In the genomic region with DNA sequence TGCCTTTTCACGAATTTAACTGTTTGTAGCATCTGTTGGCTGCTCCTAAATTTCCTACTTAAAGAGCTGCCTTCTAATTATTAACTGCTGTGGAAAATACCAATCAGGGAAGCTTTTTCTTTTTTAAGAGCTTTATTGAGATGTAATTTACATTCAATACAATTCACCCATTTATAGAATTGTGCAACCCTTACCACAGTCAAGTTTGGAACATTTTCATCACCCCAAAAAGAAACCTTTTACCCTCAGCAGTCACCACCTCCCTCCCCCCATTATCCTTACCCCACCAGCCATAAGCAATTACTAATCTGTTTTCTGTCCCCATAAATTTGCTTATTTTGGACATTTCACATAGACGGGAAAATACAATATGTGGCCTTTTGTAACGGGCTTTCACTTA, we compare ENCODE assay signal across 8 cellular contexts. TPM values are rescaled to one million over a fixed set of nuclear protein-coding genes. Genes with fewer than 3 reads are reported as not detected.
DNase-seq lines count a peak whose midpoint lies in the region; ATAC-seq and TF ChIP-seq lines count a peak whose summit lies in the region.

No MANE protein-coding gene starts in this region.

- H3K9me3 ChIP-seq in PC-3 (ENCODE audit: low read length): no peaks in the 10 kb centered on the region
- H3K9me3 ChIP-seq in parathyroid adenoma (ENCODE audit: control insufficient read depth, low read length): no peaks in the 10 kb centered on the region

- H4K20me1 ChIP-seq in PC-3 (ENCODE audit: low read length): peaks cover 17% of the 10 kb centered on the region

- no peaks in the 10 kb centered on the region for H3K9me2 ChIP-seq in PC-3 (replicated peaks; ENCODE audit: low read length)

- H3K4me1 ChIP-seq in PC-3 (ENCODE audit: insufficient read depth, low read length) (peaks cover 42% of the 10 kb centered on the region), parathyroid adenoma (peaks cover 10% of the 10 kb centered on the region)

- H3K79me2 ChIP-seq in PC-3 (ENCODE audit: low read length) (peaks cover 59% of the 10 kb centered on the region), parathyroid adenoma (peaks cover 36% of the 10 kb centered on the region)

- TF ChIP-seq CTCF in PC-3 (conservative IDR thresholded peaks at IDR 0.05; ENCODE audit: low read depth, low read length) (no peak), parathyroid adenoma (IDR thresholded peaks at IDR 0.05) (no peak)

- no peaks in the 10 kb centered on the region for H3K27me3 ChIP-seq in PC-3 (ENCODE audit: low read length)
- H3K27me3 ChIP-seq in parathyroid adenoma (ENCODE audit: control insufficient read depth, insufficient read depth, low read length): no peaks in the 10 kb centered on the region

- H3K36me3 ChIP-seq in PC-3 (ENCODE audit: low read depth, low read length) (peaks cover 11% of the 10 kb centered on the region), parathyroid adenoma (ENCODE audit: control insufficient read depth, insufficient read depth, low read length) (no peaks in the 10 kb centered on the region)

- H3K4me2 ChIP-seq in PC-3 (ENCODE audit: low read length) (peak overlapping the region; percentile 85), parathyroid adenoma (ENCODE audit: low read length) (peak overlapping the region; percentile 89)

- peak overlapping the region; percentile 86 for H3K9ac ChIP-seq in PC-3 (ENCODE audit: low read length)
- no peak overlapping the region for H3K9ac ChIP-seq in parathyroid adenoma

- H3K4me3 ChIP-seq in PC-3 (ENCODE audit: low read length) (peak overlapping the region; percentile 76), parathyroid adenoma (ENCODE audit: low read depth, low read length) (peak overlapping the region; percentile 97)

- DNase-seq in ELR (ENCODE audit: low read depth) (peak; percentile 22), PC-3 (peak; percentile 32), epithelial cell of prostate (ENCODE audit: low read depth, low spot score) (no peak), RPMI8226 (no peak), CD1c-positive myeloid dendritic cell (ENCODE audit: extremely low spot score) (no peak), COR-L47 (lab: John Stamatoyannopoulos, UW) (no peak)

- POLR2A ChIA-PET in PC-3 (lab: Charles Lee; ENCODE audit: unreplicated experiment): interaction anchor here (1.0 to 1.4 kb wide), 3 partner anchors 58 to 156 kb away, joined by 5 to 23 read pairs (median 6); a partner anchor contains a TSS

- intact Hi-C loops in PC-3 (cut with micrococcal nuclease): no loop called here

- no peaks in the 10 kb centered on the region for H3F3A ChIP-seq in PC-3 (ENCODE audit: low read length, unreplicated experiment)

- H2AFZ ChIP-seq in PC-3 (ENCODE audit: low read length) (peak overlapping the region; percentile 95), parathyroid adenoma (peak overlapping the region; percentile 99)

- CTCF ChIA-PET in PC-3 (lab: Charles Lee): no interaction called here

- no TSS peak for BruUV-seq in PC-3 (replicated peaks; lab: Mats Ljungman, UMichigan)

- ATAC-seq in PC-3 (no peak), HG03354 (IDR thresholded peaks at IDR 0.05; ENCODE audit: poor library complexity, severe bottlenecking, unreplicated experiment) (no peak)

- H3K27ac ChIP-seq in PC-3 (ENCODE audit: low read length) (peak overlapping the region; percentile 85), epithelial cell of prostate (peak overlapping the region; percentile 97), parathyroid adenoma (peak overlapping the region; percentile 98)

RNA-seq across cellular contexts. Expression of a gene that starts 1.4 kb away (rescaled TPM):
- 117 and 151 TPM in 2 replicates for total RNA-seq in PC-3 (2014; rRNA removed)

Comparison
In these comparisons a context has a peak if more than half of its experiments do, and no peak if none do; other contexts are left out.
1. DNase-seq: peak in ELR (single experiment) and PC-3 (single experiment); none in epithelial cell of prostate (single experiment), RPMI8226 (single experiment), CD1c-positive myeloid dendritic cell (single experiment) and COR-L47 (single experiment).
2. Peak in every context shown above with its lines, with median percentiles within 50 percentile points of each other: H3K27ac ChIP-seq.